Comparison of ENCODE assay signal across 8 cellular contexts in genomic region chr19:5154129-5154798, GRCh38.
DNase-seq lines count a peak whose midpoint lies in the region; ATAC-seq and TF ChIP-seq lines count a peak whose summit lies in the region.

No MANE protein-coding gene starts in this region.

- ATAC-seq in Right ventricle myocardium superior (ENCODE audit: poor library complexity) (peak; percentile 28), HG02870 (IDR thresholded peaks at IDR 0.05; ENCODE audit: unreplicated experiment) (no peak)
- peak; percentile 45 for ATAC-seq in effector memory CD8-positive, alpha-beta T cell (replicated peaks)

- intact Hi-C loops in Right ventricle myocardium superior (cut with DNase I): no loop called here

- H3K4me3 ChIP-seq in right atrium auricular region (no peak overlapping the region), osteoblast (ENCODE audit: insufficient read depth, low read length) (no peak overlapping the region)

- H3K4me1 ChIP-seq in right atrium auricular region (peaks cover 0 to 8% of the 10 kb centered on the region in 2 donors), osteoblast (ENCODE audit: insufficient read depth, low read length) (no peaks in the 10 kb centered on the region)

- TF ChIP-seq CTCF in right atrium auricular region (IDR thresholded peaks at IDR 0.05): peak in 1 of 2 donors; percentile 56
- TF ChIP-seq CTCF in osteoblast (IDR thresholded peaks at IDR 0.05; ENCODE audit: extremely low read depth, low read depth, low read length): peak; percentile 51

- H3K27ac Mint-ChIP-seq in effector memory CD8-positive, alpha-beta T cell: no peak overlapping the region

- no peaks in the 10 kb centered on the region for H3K79me2 ChIP-seq in osteoblast (ENCODE audit: insufficient read depth, low read length)

- no peaks in the 10 kb centered on the region for H3K27me3 Mint-ChIP-seq in effector memory CD8-positive, alpha-beta T cell

- no peak overlapping the region for H3K4me2 ChIP-seq in osteoblast (ENCODE audit: insufficient read depth, low read length)

- H3K27ac ChIP-seq in right atrium auricular region (no peak overlapping the region), osteoblast (ENCODE audit: low read depth, low read length) (no peak overlapping the region)

- H4K20me1 ChIP-seq in osteoblast (ENCODE audit: insufficient read depth, low read length): no peaks in the 10 kb centered on the region

- H3K4me1 Mint-ChIP-seq in effector memory CD8-positive, alpha-beta T cell (ENCODE audit: low read depth in 2 of 2): no peaks in the 10 kb centered on the region

- H3K36me3 ChIP-seq in right atrium auricular region (peaks cover 8% of the 10 kb centered on the region), osteoblast (ENCODE audit: insufficient read depth, low read length) (no peaks in the 10 kb centered on the region)

- H3K9me3 Mint-ChIP-seq in effector memory CD8-positive, alpha-beta T cell: peaks cover 0 to 1% of the 10 kb centered on the region in 2 donors

- H3K9me3 ChIP-seq in right atrium auricular region: peaks cover 0 to 4% of the 10 kb centered on the region in 2 donors
- no peaks in the 10 kb centered on the region for H3K9me3 ChIP-seq in osteoblast (ENCODE audit: low read depth, low read length)

- DNase-seq in Right ventricle myocardium superior (peak; percentile 47), right atrium auricular region (ENCODE audit: low spot score) (no peak), UCSD-AML1 (lab: John Stamatoyannopoulos, UW; ENCODE audit: unreplicated experiment) (peak; percentile 48), osteoblast (ENCODE audit: insufficient read length, low spot score, missing footprints) (peak; percentile 91), hippocampal formation (lab: John Stamatoyannopoulos, UW) (no peak), NCI-H774 (lab: John Stamatoyannopoulos, UW) (no peak)
- DNase-seq in effector memory CD8-positive, alpha-beta T cell: peak in 2 of 3 experiments; percentile 31 to 33

- H3K4me3 Mint-ChIP-seq in effector memory CD8-positive, alpha-beta T cell: no peak overlapping the region

- H3K27me3 ChIP-seq in right atrium auricular region: no peaks in the 10 kb centered on the region
- H3K27me3 ChIP-seq in osteoblast (ENCODE audit: insufficient read depth, low read length): no peaks in the 10 kb centered on the region

- H3K36me3 Mint-ChIP-seq in effector memory CD8-positive, alpha-beta T cell (ENCODE audit: insufficient read depth): peaks cover 16% of the 10 kb centered on the region

- no peak overlapping the region for H2AFZ ChIP-seq in osteoblast (ENCODE audit: low read length)

Comparison
In these comparisons a context has a peak if more than half of its experiments do, and no peak if none do; other contexts are left out.
1. DNase-seq: peak in Right ventricle myocardium superior (single experiment), UCSD-AML1 (single experiment), effector memory CD8-positive, alpha-beta T cell (2 of 3) and osteoblast (single experiment); none in right atrium auricular region (single experiment), hippocampal formation (0 of 2) and NCI-H774 (single experiment).